Comparison of ENCODE assay signal across 1 cellular context in genomic region chr16:2883027-2883846, GRCh38.
TF ChIP-seq lines count a peak whose summit lies in the region.

Gene FLYWCH2, plus strand, starts transcription at chr16:2883215. Its CDS starts 13,235 bp downstream, at chr16:2896450.

TF ChIP-seq in HepG2, 621 proteins besides CTCF, POLR2A, EP300 and RAD21 (continued from another document and continues in another):
- no peak for TF ChIP-seq ZNF24 (IDR thresholded peaks at IDR 0.05)
- no peak for TF ChIP-seq BATF2 (CRISPR knock-in tag; IDR thresholded peaks at IDR 0.05)
- no peak for TF ChIP-seq ATF6 (CRISPR knock-in tag; conservative IDR thresholded peaks at IDR 0.05)
- peak; percentile 79; the same call in 1 of the 2 replicates for TF ChIP-seq ZBTB3 (CRISPR knock-in tag; IDR thresholded peaks at IDR 0.05; ENCODE audit: borderline replicate concordance, low read depth)
- TF ChIP-seq SAFB2 (CRISPR knock-in tag; IDR thresholded peaks at IDR 0.05; ENCODE audit: borderline replicate concordance, low read depth), result peak; percentile 58; the same call in 1 of the 2 replicates
- peak; percentile 84 for TF ChIP-seq HNRNPK (IDR thresholded peaks at IDR 0.05; ENCODE audit: low read depth, low read length, poor library complexity, severe bottlenecking)
- TF ChIP-seq USF2 (IDR thresholded peaks at IDR 0.05; ENCODE audit: low read depth, low read length), result no peak
- no peak for TF ChIP-seq USF2 (CRISPR knock-in tag; IDR thresholded peaks at IDR 0.05; ENCODE audit: borderline replicate concordance)
- TF ChIP-seq KDM6A (CRISPR knock-in tag; IDR thresholded peaks at IDR 0.05; ENCODE audit: low read depth), result no peak
- no peak for TF ChIP-seq ZNF235 (CRISPR knock-in tag; IDR thresholded peaks at IDR 0.05; ENCODE audit: borderline replicate concordance)
- peak; percentile 65; the same call in 1 of the 2 replicates for TF ChIP-seq ZNF639 (CRISPR knock-in tag; conservative IDR thresholded peaks at IDR 0.05)
- peak; percentile 26; the same call in 1 of the 2 replicates for TF ChIP-seq ZNF614 (CRISPR knock-in tag; IDR thresholded peaks at IDR 0.05; ENCODE audit: borderline replicate concordance)
- TF ChIP-seq ZNF570 (CRISPR knock-in tag; IDR thresholded peaks at IDR 0.05; ENCODE audit: borderline replicate concordance), result no peak; the same call in 1 of the 2 replicates
- TF ChIP-seq REXO4 (CRISPR knock-in tag; IDR thresholded peaks at IDR 0.05; ENCODE audit: borderline replicate concordance), result no peak
- no peak for TF ChIP-seq ZNF766 (CRISPR knock-in tag; IDR thresholded peaks at IDR 0.05; ENCODE audit: borderline replicate concordance)
- 0 out of 2 replicates have a peak, but pooled peaks have one; percentile 11 for TF ChIP-seq ZNF713 (CRISPR knock-in tag; IDR thresholded peaks at IDR 0.05)
- no peak for TF ChIP-seq ZNF256 (CRISPR knock-in tag; conservative IDR thresholded peaks at IDR 0.05)
- TF ChIP-seq IRF1 (CRISPR knock-in tag; IDR thresholded peaks at IDR 0.05; ENCODE audit: low read depth), result no peak
- TF ChIP-seq MZF1 (CRISPR knock-in tag; IDR thresholded peaks at IDR 0.05; ENCODE audit: borderline replicate concordance), result no peak
- TF ChIP-seq ZNF382 (CRISPR knock-in tag; IDR thresholded peaks at IDR 0.05; ENCODE audit: borderline replicate concordance), result no peak
- no peak for TF ChIP-seq KDM3A (CRISPR knock-in tag; IDR thresholded peaks at IDR 0.05; ENCODE audit: low read depth)
- TF ChIP-seq TGIF2 (CRISPR knock-in tag; IDR thresholded peaks at IDR 0.05), result no peak
- no peak for TF ChIP-seq REPIN1 (CRISPR knock-in tag; IDR thresholded peaks at IDR 0.05; ENCODE audit: borderline replicate concordance, low read depth)
- peak; percentile 73 for TF ChIP-seq ETV6 (CRISPR knock-in tag; conservative IDR thresholded peaks at IDR 0.05)
- TF ChIP-seq PPARG (CRISPR knock-in tag; conservative IDR thresholded peaks at IDR 0.05), result no peak
- TF ChIP-seq ZNF18 (CRISPR knock-in tag; IDR thresholded peaks at IDR 0.05; ENCODE audit: insufficient replicate concordance), result no peak
- no peak for TF ChIP-seq ZBED4 (CRISPR knock-in tag; IDR thresholded peaks at IDR 0.05; ENCODE audit: borderline replicate concordance)
- no peak for TF ChIP-seq CERS6 (CRISPR knock-in tag; IDR thresholded peaks at IDR 0.05)
- TF ChIP-seq ZNF598 (CRISPR knock-in tag; IDR thresholded peaks at IDR 0.05; ENCODE audit: borderline replicate concordance), result 0 out of 2 replicates have a peak, but pooled peaks have one; percentile 56
- no peak for TF ChIP-seq PCBP1 (IDR thresholded peaks at IDR 0.05; ENCODE audit: borderline replicate concordance, low read depth, low read length)
- TF ChIP-seq ZNF501 (CRISPR knock-in tag; IDR thresholded peaks at IDR 0.05), result 0 out of 2 replicates have a peak, but pooled peaks have one; percentile 4
- no peak for TF ChIP-seq ZNF704 (CRISPR knock-in tag; IDR thresholded peaks at IDR 0.05; ENCODE audit: borderline replicate concordance)
- TF ChIP-seq ZNF709 (CRISPR knock-in tag; IDR thresholded peaks at IDR 0.05), result peak; percentile 82; the same call in 1 of the 2 replicates
- no peak for TF ChIP-seq FOSL1 (CRISPR knock-in tag; IDR thresholded peaks at IDR 0.05; ENCODE audit: borderline replicate concordance)
- TF ChIP-seq NR2F1 (CRISPR knock-in tag; IDR thresholded peaks at IDR 0.05), result no peak
- no peak for TF ChIP-seq ZNF180 (CRISPR knock-in tag; IDR thresholded peaks at IDR 0.05; ENCODE audit: borderline replicate concordance, low read depth)
- no peak for TF ChIP-seq NFE2L2 (IDR thresholded peaks at IDR 0.05; ENCODE audit: low read length)
- TF ChIP-seq SSRP1 (CRISPR knock-in tag; IDR thresholded peaks at IDR 0.05), result no peak
- no peak for TF ChIP-seq SMC3 (IDR thresholded peaks at IDR 0.05; ENCODE audit: low read length)
- 0 out of 2 replicates have a peak, but pooled peaks have one; percentile 56 for TF ChIP-seq CBX5 (CRISPR knock-in tag; IDR thresholded peaks at IDR 0.05; ENCODE audit: borderline replicate concordance)
- TF ChIP-seq GABPB1 (CRISPR knock-in tag; IDR thresholded peaks at IDR 0.05), result peak; percentile 68; the same call in 1 of the 2 replicates
- no peak for TF ChIP-seq ZNF672 (CRISPR knock-in tag; IDR thresholded peaks at IDR 0.05)
- TF ChIP-seq ZNF234 (CRISPR knock-in tag; conservative IDR thresholded peaks at IDR 0.05), result 0 out of 2 replicates have a peak, but pooled peaks have one; percentile 14
- no peak for TF ChIP-seq KAT2B (IDR thresholded peaks at IDR 0.05; ENCODE audit: borderline replicate concordance, low read depth, low read length)
- TF ChIP-seq NFYB (CRISPR knock-in tag; IDR thresholded peaks at IDR 0.05), result no peak; the same call in 1 of the 2 replicates
- TF ChIP-seq JARID2 (CRISPR knock-in tag; IDR thresholded peaks at IDR 0.05; ENCODE audit: insufficient replicate concordance), result no peak
- no peak for TF ChIP-seq TFAP4 (IDR thresholded peaks at IDR 0.05; ENCODE audit: borderline replicate concordance, low read depth)
- no peak for TF ChIP-seq ZNF616 (CRISPR knock-in tag; IDR thresholded peaks at IDR 0.05; ENCODE audit: low read depth)
- TF ChIP-seq ZFP36L1 (CRISPR knock-in tag; IDR thresholded peaks at IDR 0.05), result no peak
- no peak for TF ChIP-seq MYNN (CRISPR knock-in tag; IDR thresholded peaks at IDR 0.05; ENCODE audit: low read depth)
- no peak for TF ChIP-seq GATA4 (IDR thresholded peaks at IDR 0.05; ENCODE audit: borderline replicate concordance, low read depth)
- TF ChIP-seq ZNF484 (CRISPR knock-in tag; IDR thresholded peaks at IDR 0.05; ENCODE audit: borderline replicate concordance, low read depth), result no peak
- TF ChIP-seq ZMYM4 (CRISPR knock-in tag; IDR thresholded peaks at IDR 0.05), result peak; percentile 36
- TF ChIP-seq NFKB2 (CRISPR knock-in tag; IDR thresholded peaks at IDR 0.05; ENCODE audit: borderline replicate concordance), result peak; percentile 60; the same call in 1 of the 2 replicates
- no peak for TF ChIP-seq ADNP (CRISPR knock-in tag; IDR thresholded peaks at IDR 0.05)
- TF ChIP-seq TEAD3 (CRISPR knock-in tag; optimal IDR thresholded peaks at IDR 0.05; ENCODE audit: borderline replicate concordance), result peak; percentile 6
